In the genomic region with DNA sequence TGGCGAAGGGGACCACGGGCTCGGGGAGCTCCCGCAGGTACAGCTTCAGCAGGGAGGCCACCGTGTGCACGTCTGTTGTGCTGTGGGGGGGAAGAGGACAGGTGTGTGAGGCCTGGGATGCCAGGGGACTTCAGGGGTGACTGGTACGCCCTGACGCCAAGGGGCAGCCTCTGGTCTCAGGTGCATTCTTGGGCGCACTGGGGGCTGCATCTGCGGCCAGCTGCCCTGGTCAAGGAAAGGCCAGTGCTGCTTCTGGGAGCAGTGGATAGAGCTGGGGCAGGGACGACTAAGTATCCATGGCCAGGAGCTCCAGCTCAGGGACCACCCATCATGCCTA, we compare ENCODE assay signal across 16 cellular contexts.
DNase-seq lines count a peak whose midpoint lies in the region; FAIRE-seq and TF ChIP-seq lines count a peak whose summit lies in the region.
"Had no signal": no experiment of that assay in that cellular context is flagged by ENCODE, and none has a peak within 500 bp of the region (broad histone marks: within the 10 kb centered on the region; RNA-seq: fewer than 3 reads in every experiment).

No MANE protein-coding gene starts in this region.

- TF ChIP-seq POLR2A in GM12892 (IDR thresholded peaks at IDR 0.05; ENCODE audit: low read depth, low read length), result no peak
- no peak for TF ChIP-seq POLR2A in suprapubic skin (IDR thresholded peaks at IDR 0.05)

- H3K27ac ChIP-seq in kidney (ENCODE audit: low read depth in 2 of 2, low read length in 2 of 2) (no peak overlapping the region), parathyroid adenoma (peak overlapping the region; percentile 96), suprapubic skin (no peak overlapping the region)
- H3K27ac ChIP-seq: KMS-11 had no signal

- peaks cover 0 to 3% (median 1%) of the 10 kb centered on the region in 3 donors for H3K27me3 Mint-ChIP-seq in CD14-positive monocyte (ENCODE audit: low read depth in 3 of 3)

- no peak overlapping the region for H3K27ac Mint-ChIP-seq in CD14-positive monocyte

- H3K4me1 ChIP-seq in kidney (ENCODE audit: control insufficient read depth in 1 of 2, insufficient read depth in 1 of 2, low read depth in 1 of 2, low read length in 2 of 2), result peaks cover 0 to 5% of the 10 kb centered on the region in 2 donors
- H3K4me1 ChIP-seq in parathyroid adenoma, result peaks cover 59% of the 10 kb centered on the region
- H3K4me1 ChIP-seq in suprapubic skin, result no peaks in the 10 kb centered on the region

- H3K9me3 ChIP-seq in kidney (ENCODE audit: control insufficient read depth in 1 of 2, low read length in 2 of 2) (no peaks in the 10 kb centered on the region), parathyroid adenoma (ENCODE audit: control insufficient read depth, low read length) (no peaks in the 10 kb centered on the region), suprapubic skin (no peaks in the 10 kb centered on the region)

- H3K9ac ChIP-seq in kidney (ENCODE audit: low read length in 2 of 2), result no peak overlapping the region
- no peak overlapping the region for H3K9ac ChIP-seq in parathyroid adenoma
- H3K9ac ChIP-seq: KMS-11 had no signal

- 94% methylated on average over 11 of the region's 11 CpGs for WGBS in suprapubic skin

- no peaks in the 10 kb centered on the region for H3K36me3 Mint-ChIP-seq in CD14-positive monocyte

- DNase-seq in CD14-positive monocyte (ENCODE audit: low spot score) (peak; percentile 39), GM10266 (ENCODE audit: extremely low spot score) (peak; percentile 10), kidney (peak; percentile 62), GM12892 (ENCODE audit: insufficient read length) (no peak), HuH-7 (ENCODE audit: low spot score) (no peak), suprapubic skin (ENCODE audit: low spot score in 2 of 2) (no peak)
- DNase-seq: DMS53; NCI-H1105; NCI-H1694 treated with DMSO at 0.1 percent for 48 hours; NCI-H69; NK-92 treated with Interleukin-12 subunit alpha and Interleukin-12 subunit beta, amount 100 ng/mL, for 24 hours; OCI-M1 had no signal

- no peak overlapping the region for H3K4me3 Mint-ChIP-seq in CD14-positive monocyte

- H3K27me3 ChIP-seq in parathyroid adenoma (ENCODE audit: control insufficient read depth, insufficient read depth, low read length) (no peaks in the 10 kb centered on the region), suprapubic skin (no peaks in the 10 kb centered on the region)

- no peaks in the 10 kb centered on the region for H3K79me2 ChIP-seq in parathyroid adenoma

- TF ChIP-seq EP300 in suprapubic skin (IDR thresholded peaks at IDR 0.05), result no peak

- no peak overlapping the region for H3K4me3 ChIP-seq in kidney (ENCODE audit: low read length in 2 of 2)
- H3K4me3 ChIP-seq in parathyroid adenoma (ENCODE audit: low read depth, low read length), result no peak overlapping the region
- no peak overlapping the region for H3K4me3 ChIP-seq in suprapubic skin

- intact Hi-C loops in CD14-positive monocyte (cut with micrococcal nuclease) (no loop called here), kidney (cut with DNase I) (no loop called here)

- no peak for FAIRE-seq in kidney (lab: Jason Lieb, UNC)
- FAIRE-seq in GM12892 (lab: Jason Lieb, UNC), result no peak
- FAIRE-seq: GM12891, GM19239 had no signal

- H3K36me3 ChIP-seq in kidney (ENCODE audit: control insufficient read depth in 1 of 2, insufficient read depth in 2 of 2, low read length in 2 of 2) (no peaks in the 10 kb centered on the region), parathyroid adenoma (ENCODE audit: control insufficient read depth, insufficient read depth, low read length) (no peaks in the 10 kb centered on the region), suprapubic skin (peaks cover 3% of the 10 kb centered on the region)

- peaks cover 20% of the 10 kb centered on the region for H3K4me1 Mint-ChIP-seq in CD14-positive monocyte

- H3K9me3 Mint-ChIP-seq in CD14-positive monocyte, result no peaks in the 10 kb centered on the region

- peak overlapping the region; percentile 66 for H2AFZ ChIP-seq in parathyroid adenoma

- TF ChIP-seq CTCF in CD14-positive monocyte (IDR thresholded peaks at IDR 0.05), result no peak
- no peak for TF ChIP-seq CTCF in GM10266 (IDR thresholded peaks at IDR 0.05; ENCODE audit: control insufficient read depth, insufficient read depth, low read depth, missing control alignments)
- no peak for TF ChIP-seq CTCF in kidney (IDR thresholded peaks at IDR 0.05; ENCODE audit: borderline replicate concordance, extremely low read depth, insufficient read depth)
- no peak for TF ChIP-seq CTCF in parathyroid adenoma (IDR thresholded peaks at IDR 0.05)
- TF ChIP-seq CTCF in suprapubic skin (IDR thresholded peaks at IDR 0.05), result no peak

- no peak overlapping the region for H3K4me2 ChIP-seq in parathyroid adenoma (ENCODE audit: low read length)
- H3K4me2 ChIP-seq: KMS-11 had no signal

Comparison
In these comparisons a context has a peak if more than half of its experiments do, and no peak if none do; other contexts are left out.
1. DNase-seq: peak in CD14-positive monocyte (single experiment), GM10266 (single experiment) and kidney (single experiment); none in GM12892 (single experiment), HuH-7 (single experiment) and suprapubic skin (0 of 2).